6 cellular contexts compared by ENCODE assay signal in genomic region chr20:3785240-3786125, GRCh38. TPM values are rescaled to one million over a fixed set of nuclear protein-coding genes. Genes with fewer than 3 reads are reported as not detected.
DNase-seq lines count a peak whose midpoint lies in the region; ATAC-seq and TF ChIP-seq lines count a peak whose summit lies in the region.

No MANE protein-coding gene starts in this region.

- H3K4me3 Mint-ChIP-seq in activated T-cell treated with anti-CD3 and anti-CD28 coated beads, Interleukin-2, amount 50 U/mL, for 4 hours: peak overlapping the region; percentile 69
- H3K4me3 Mint-ChIP-seq in nephron progenitor cell: no peak overlapping the region

- no peaks in the 10 kb centered on the region for H3K27me3 Mint-ChIP-seq in activated T-cell treated with anti-CD3 and anti-CD28 coated beads, Interleukin-2, amount 50 U/mL, for 4 hours (ENCODE audit: low read depth)
- peaks cover 30% of the 10 kb centered on the region for H3K27me3 Mint-ChIP-seq in nephron progenitor cell (ENCODE audit: low read depth, poor library complexity)

- peaks cover 48% of the 10 kb centered on the region for H3K4me1 Mint-ChIP-seq in activated T-cell treated with anti-CD3 and anti-CD28 coated beads, Interleukin-2, amount 50 U/mL, for 4 hours (ENCODE audit: low read depth)
- peaks cover 35% of the 10 kb centered on the region for H3K4me1 Mint-ChIP-seq in nephron progenitor cell

- H3K36me3 ChIP-seq in tibial artery: peaks cover 0 to 7% (median 6%) of the 10 kb centered on the region in 3 donors

- peaks cover 6 to 49% (median 40%) of the 10 kb centered on the region in 4 donors for H3K4me1 ChIP-seq in tibial artery

- peak overlapping the region; percentile 63 to 81 for H3K4me3 ChIP-seq in foreskin fibroblast (ENCODE audit: low read depth in 1 of 2, low read length in 2 of 2)
- H3K4me3 ChIP-seq in tibial artery: peak overlapping the region; percentile 56 to 85

- ATAC-seq in activated T-cell treated with anti-CD3 and anti-CD28 coated beads, Interleukin-2, amount 50 U/mL, for 4 hours: no peak

- peaks cover 6% of the 10 kb centered on the region for H3K36me3 Mint-ChIP-seq in activated T-cell treated with anti-CD3 and anti-CD28 coated beads, Interleukin-2, amount 50 U/mL, for 4 hours (ENCODE audit: insufficient read depth)
- peaks cover 6% of the 10 kb centered on the region for H3K36me3 Mint-ChIP-seq in nephron progenitor cell (ENCODE audit: low read depth)

- no peaks in the 10 kb centered on the region for H3K27me3 ChIP-seq in tibial artery

- TF ChIP-seq CTCF in foreskin fibroblast (IDR thresholded peaks at IDR 0.05; ENCODE audit: low read depth, low read length): no peak
- TF ChIP-seq CTCF in tibial artery (IDR thresholded peaks at IDR 0.05): no peak
- TF ChIP-seq CTCF in nephron progenitor cell (IDR thresholded peaks at IDR 0.05): no peak

- peak overlapping the region; percentile 82 to 85 for H3K27ac ChIP-seq in tibial artery

- intact Hi-C loops in tibial artery (cut with DNase I; ENCODE audit: low total_unique reads): loop anchor here (2.0 to 10.0 kb wide), 3 partner anchors 35 to 302 kb away; partner anchors contain the start of gene AP5S1

- H3K27ac Mint-ChIP-seq in nephron progenitor cell: no peak overlapping the region

- no peaks in the 10 kb centered on the region for H3K9me3 Mint-ChIP-seq in activated T-cell treated with anti-CD3 and anti-CD28 coated beads, Interleukin-2, amount 50 U/mL, for 4 hours
- H3K9me3 Mint-ChIP-seq in nephron progenitor cell: no peaks in the 10 kb centered on the region

- no peaks in the 10 kb centered on the region for H3K9me3 ChIP-seq in tibial artery

- DNase-seq in activated T-cell treated with anti-CD3 and anti-CD28 coated beads, Interleukin-2, amount 50 U/mL, for 4 hours: no peak
- DNase-seq in activated T-cell treated with anti-CD3 and anti-CD28 coated beads for 4 hours (no peak), foreskin fibroblast (peak in 1 of 2 donors; percentile 55), tibial artery (peak in 1 of 2 donors; percentile 71), nephron progenitor cell (no peak), H4 (ENCODE audit: low spot score) (no peak)

RNA-seq across cellular contexts. Expression of gene CENPB, which starts 1.1 kb away (rescaled TPM):
- total RNA-seq in activated T-cell treated with anti-CD3 and anti-CD28 coated beads, Interleukin-2, amount 50 U/mL, for 4 hours: 10 to 100 TPM; 77.9 to 91.4 (median 89.2) TPM
- 24.3 and 45.5 TPM in 2 replicates for total RNA-seq in H4 (2014; rRNA removed; shearing (Covaris generic))

RNA-seq across cellular contexts. Expression of gene SPEF1, which starts 4.2 kb away (rescaled TPM):
- total RNA-seq in activated T-cell treated with anti-CD3 and anti-CD28 coated beads, Interleukin-2, amount 50 U/mL, for 4 hours: under 1 TPM in 1 of 3 donors, not detected in 2; 0.18 TPM
- total RNA-seq in H4 (2014; rRNA removed; shearing (Covaris generic)): 0.21 TPM in 1 of 2 replicates, not detected in the other

RNA-seq across cellular contexts. Expression of gene CDC25B, which starts 10.6 kb away (rescaled TPM):
- 10 to 100 TPM; 32.8 to 40.8 (median 34.7) TPM for total RNA-seq in activated T-cell treated with anti-CD3 and anti-CD28 coated beads, Interleukin-2, amount 50 U/mL, for 4 hours
- 35.7 and 39.6 TPM in 2 replicates for total RNA-seq in H4 (2014; rRNA removed; shearing (Covaris generic))

RNA-seq across cellular contexts. Expression of gene ADISSP, which starts 17.9 kb away (rescaled TPM):
- 100 to 1,000 TPM in 1 of 3 donors, 10 to 100 TPM in 2; 63.3 to 102 (median 84.2) TPM for total RNA-seq in activated T-cell treated with anti-CD3 and anti-CD28 coated beads, Interleukin-2, amount 50 U/mL, for 4 hours
- 38.3 and 38.9 TPM in 2 replicates for total RNA-seq in H4 (2014; rRNA removed; shearing (Covaris generic))

RNA-seq across cellular contexts. Expression of gene AP5S1, which starts 34.9 kb away (rescaled TPM):
- 10 to 100 TPM; 14.2 to 17.3 (median 14.7) TPM for total RNA-seq in activated T-cell treated with anti-CD3 and anti-CD28 coated beads, Interleukin-2, amount 50 U/mL, for 4 hours
- total RNA-seq in H4 (2014; rRNA removed; shearing (Covaris generic)): 16.7 and 16.9 TPM in 2 replicates
